2 cellular contexts compared by ENCODE assay signal in the genomic region with DNA sequence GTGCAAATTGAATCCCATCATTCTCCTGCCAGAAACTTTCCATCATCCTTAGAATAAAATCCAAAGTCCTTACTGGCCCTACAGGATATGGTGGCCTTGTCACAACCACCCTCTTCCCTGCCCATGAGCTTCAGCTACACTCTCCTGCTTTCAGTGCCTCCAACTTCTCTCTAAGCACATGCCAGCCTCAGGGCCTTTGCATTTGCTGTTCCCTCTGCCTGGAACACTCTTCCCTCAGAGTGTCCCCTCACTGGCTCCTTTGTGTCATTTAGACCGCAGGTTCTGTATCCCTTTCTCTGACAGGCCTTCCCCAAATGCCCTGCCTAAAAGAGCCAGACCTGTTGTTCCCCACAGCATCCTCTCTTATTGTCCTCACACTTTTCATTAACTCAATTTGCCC.
TF ChIP-seq lines count a peak whose summit lies in the region.

No MANE protein-coding gene starts in this region.

TF ChIP-seq in GM23338, 12 proteins besides CTCF, POLR2A, EP300 and RAD21:
- TF ChIP-seq POLR2AphosphoS5 (IDR thresholded peaks at IDR 0.05; ENCODE audit: low read depth) (no peak), EZH2phosphoT487 (IDR thresholded peaks at IDR 0.05; ENCODE audit: unreplicated experiment) (no peak), ZNF331 (CRISPR knock-in tag; IDR thresholded peaks at IDR 0.05; ENCODE audit: low read depth) (no peak), CREB1 (CRISPR knock-in tag; IDR thresholded peaks at IDR 0.05; ENCODE audit: low read depth) (no peak), STAT1 (IDR thresholded peaks at IDR 0.05; ENCODE audit: unreplicated experiment) (no peak), ZNF114 (CRISPR knock-in tag; IDR thresholded peaks at IDR 0.05) (no peak)

TF ChIP-seq in H1, 55 proteins besides CTCF, POLR2A, EP300 and RAD21:
- TF ChIP-seq GABPA (IDR thresholded peaks at IDR 0.05; ENCODE audit: borderline replicate concordance, insufficient read depth, low read length): no peak
- TF ChIP-seq KDM1A (IDR thresholded peaks at IDR 0.05; ENCODE audit: borderline replicate concordance, low read length): peak; percentile 51; the same call in 1 of the 2 replicates
- TF ChIP-seq EGR1 (IDR thresholded peaks at IDR 0.05; ENCODE audit: borderline replicate concordance, low read depth, low read length): no peak
- no peak for TF ChIP-seq JUN (IDR thresholded peaks at IDR 0.05; ENCODE audit: low read depth, low read length)
